Comparison of ENCODE assay signal across 9 cellular contexts in the genomic region with DNA sequence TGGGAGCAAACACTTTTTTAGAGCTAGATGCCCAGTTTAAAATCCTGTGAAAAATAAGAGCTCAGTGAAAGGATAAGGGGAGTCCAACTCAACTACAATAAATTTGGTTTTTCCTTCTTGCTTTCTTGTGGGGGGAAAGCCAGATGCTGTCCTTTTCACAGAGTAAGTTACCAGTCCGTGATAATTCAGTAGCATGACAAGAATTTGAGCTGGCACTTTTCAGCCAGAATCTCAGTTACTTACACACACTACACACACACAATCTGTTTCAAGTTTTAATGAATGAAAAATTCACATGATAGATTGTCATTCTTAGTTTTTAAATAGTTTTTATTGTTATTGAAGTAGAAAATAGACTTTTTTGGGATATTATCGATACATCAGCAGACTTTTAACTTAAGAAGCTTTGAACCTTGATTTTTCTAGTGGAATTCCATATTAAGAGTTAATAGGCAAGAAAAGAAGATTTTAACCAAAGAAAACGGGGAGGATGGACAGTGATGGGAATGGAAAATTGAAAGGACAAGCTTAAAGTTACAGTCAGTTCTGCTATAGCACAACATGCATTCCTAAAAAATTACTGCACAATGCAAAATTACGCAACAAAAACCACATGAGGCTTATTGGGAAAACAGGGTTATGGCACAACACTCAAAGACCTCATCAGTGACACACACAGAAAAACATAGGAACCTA. TPM values are rescaled to one million over a fixed set of nuclear protein-coding genes. Genes with fewer than 3 reads are reported as not detected.
DNase-seq lines count a peak whose midpoint lies in the region; ATAC-seq and TF ChIP-seq lines count a peak whose summit lies in the region.
"Had no signal": no experiment of that assay in that cellular context is flagged by ENCODE, and none has a peak within 500 bp of the region (broad histone marks: within the 10 kb centered on the region; RNA-seq: fewer than 3 reads in every experiment).

No MANE protein-coding gene starts in this region.

- ATAC-seq in CD4-positive, CD25-positive, alpha-beta regulatory T cell (ENCODE audit: low read depth in 2 of 2) = no peak

- peak overlapping the region; percentile 79 to 96 (median 92) for H3K27ac Mint-ChIP-seq in CD4-positive, CD25-positive, alpha-beta regulatory T cell

- no peak overlapping the region for H3K4ac ChIP-seq in neuronal stem cell (ENCODE audit: low read length)

- peaks cover 93% of the 10 kb centered on the region for H3K4me1 ChIP-seq in CD4-positive, CD25-positive, alpha-beta regulatory T cell (ENCODE audit: control insufficient read depth, insufficient read depth, low read length, poor library complexity, severe bottlenecking)
- peaks cover 68% of the 10 kb centered on the region for H3K4me1 ChIP-seq in effector memory CD4-positive, alpha-beta T cell (ENCODE audit: control insufficient read depth, insufficient read depth, low read length, poor library complexity, severe bottlenecking)
- peaks cover 16 to 32% of the 10 kb centered on the region in 2 donors for H3K4me1 ChIP-seq in neuronal stem cell (ENCODE audit: control insufficient read depth in 2 of 2, insufficient read depth in 1 of 2, low read depth in 1 of 2, low read length in 2 of 2)
- H3K4me1 ChIP-seq in OCI-LY7 (ENCODE audit: insufficient read depth, low read length, poor library complexity, severe bottlenecking) = no peaks in the 10 kb centered on the region

- no peak overlapping the region for H3K23ac ChIP-seq in neuronal stem cell (ENCODE audit: low read depth, low read length, poor library complexity)

- H4K8ac ChIP-seq in neuronal stem cell (ENCODE audit: low read depth, low read length) = no peak overlapping the region

- POLR2A ChIA-PET in OCI-LY7 (lab: Charles Lee) = interaction anchor here (0.8 to 1.0 kb wide), 2 partner anchors 9 to 15 kb away, joined by 3 to 4 read pairs; no protein-coding TSS in a partner anchor

- no CpG with 5 or more reads among the region's 4 CpGs for WGBS in neuronal stem cell (ENCODE audit: extremely low coverage in 2 of 2, insufficient read length in 2 of 2, insufficient replicate concordance in 1 of 2), 2 donors

- intact Hi-C loops in OCI-LY7 (cut with micrococcal nuclease; ENCODE audit: unreplicated experiment) = no loop called here

- H3K18ac ChIP-seq in neuronal stem cell (ENCODE audit: low read length) = no peak overlapping the region

- H3K4me2 ChIP-seq in neuronal stem cell (ENCODE audit: insufficient read depth, low read length, poor library complexity, severe bottlenecking) = no peak overlapping the region
- no peak overlapping the region for H3K4me2 ChIP-seq in OCI-LY7 (ENCODE audit: low read length)

- H3K27me3 Mint-ChIP-seq in CD4-positive, CD25-positive, alpha-beta regulatory T cell = no peaks in the 10 kb centered on the region
- H3K27me3 Mint-ChIP-seq: activated CD4-positive, alpha-beta T cell treated with anti-CD3 and anti-CD28 coated beads, Interleukin-2, amount 10 ng/mL, durations not matched to agents 24 days and 14 days had no signal

- H3K9me3 Mint-ChIP-seq in CD4-positive, CD25-positive, alpha-beta regulatory T cell = no peaks in the 10 kb centered on the region
- H3K9me3 Mint-ChIP-seq: activated CD4-positive, alpha-beta T cell treated with anti-CD3 and anti-CD28 coated beads, Interleukin-2, amount 10 ng/mL, durations not matched to agents 24 days and 14 days had no signal

- H2BK15ac ChIP-seq in neuronal stem cell (ENCODE audit: low read length) = peak overlapping the region; percentile 24

- no peak for DNase-seq in CD4-positive, CD25-positive, alpha-beta regulatory T cell
- peak; percentile 81 for DNase-seq in NB4 (ENCODE audit: low read depth)
- no peak for DNase-seq in effector memory CD4-positive, alpha-beta T cell
- DNase-seq in neuronal stem cell (ENCODE audit: low spot score) = no peak
- no peak for DNase-seq in putamen (ENCODE audit: low spot score)
- no peak for DNase-seq in OCI-LY7 (ENCODE audit: low spot score)
- no peak for DNase-seq in DMS53 treated with DMSO at 0.1 percent for 48 hours (lab: John Stamatoyannopoulos, UW; ENCODE audit: unreplicated experiment)
- DNase-seq in NCI-H774 (lab: John Stamatoyannopoulos, UW) = no peak
- DNase-seq: activated CD4-positive, alpha-beta T cell treated with anti-CD3 and anti-CD28 coated beads, Interleukin-2, amount 10 ng/mL, durations not matched to agents 24 days and 14 days had no signal

- H3K14ac ChIP-seq in neuronal stem cell (ENCODE audit: low read length) = no peak overlapping the region

- no peaks in the 10 kb centered on the region; the same call in 1 of the 2 replicates for H4K20me1 ChIP-seq in OCI-LY7 (ENCODE audit: insufficient read depth, low read length)

- no peaks in the 10 kb centered on the region for H3K9me3 ChIP-seq in CD4-positive, CD25-positive, alpha-beta regulatory T cell (ENCODE audit: control insufficient read depth in 2 of 2, low read length in 2 of 2)
- H3K9me3 ChIP-seq in effector memory CD4-positive, alpha-beta T cell (ENCODE audit: control insufficient read depth, low read length) = no peaks in the 10 kb centered on the region
- H3K9me3 ChIP-seq in neuronal stem cell (replicated peaks in 1 of 2; ENCODE audit: control insufficient read depth in 2 of 2, insufficient read depth in 1 of 2, low read depth in 1 of 2, low read length in 2 of 2) (peaks cover 0 to 3% of the 10 kb centered on the region in 2 donors), OCI-LY7 (ENCODE audit: low read length) (no peaks in the 10 kb centered on the region)

- H2BK5ac ChIP-seq in neuronal stem cell (ENCODE audit: low read length) = no peak overlapping the region

- peaks cover 3% of the 10 kb centered on the region for H3K79me1 ChIP-seq in neuronal stem cell (ENCODE audit: low read depth, low read length)

- H3K4me3 Mint-ChIP-seq in CD4-positive, CD25-positive, alpha-beta regulatory T cell = peak overlapping the region; percentile 51 to 87 (median 75)
- H3K4me3 Mint-ChIP-seq: activated CD4-positive, alpha-beta T cell treated with anti-CD3 and anti-CD28 coated beads, Interleukin-2, amount 10 ng/mL, durations not matched to agents 24 days and 14 days had no signal

- no TSS peak for BruUV-seq in OCI-LY7 (replicated peaks; lab: Mats Ljungman, UMichigan)

- no peak overlapping the region for H4K91ac ChIP-seq in neuronal stem cell (ENCODE audit: low read depth, low read length, poor library complexity)

- CTCF ChIA-PET in OCI-LY7 (lab: Charles Lee; ENCODE audit: unreplicated experiment) = no interaction called here

- H2BK12ac ChIP-seq in neuronal stem cell (ENCODE audit: low read length) = no peak overlapping the region

- H3K27me3 ChIP-seq in CD4-positive, CD25-positive, alpha-beta regulatory T cell (ENCODE audit: control insufficient read depth, insufficient read depth, low read length) = no peaks in the 10 kb centered on the region
- no peaks in the 10 kb centered on the region for H3K27me3 ChIP-seq in effector memory CD4-positive, alpha-beta T cell (replicated peaks; ENCODE audit: control insufficient read depth, insufficient read depth, low read length, poor library complexity, severe bottlenecking)
- no peaks in the 10 kb centered on the region for H3K27me3 ChIP-seq in neuronal stem cell (ENCODE audit: control insufficient read depth in 3 of 3, insufficient read depth in 3 of 3, low read depth in 1 of 3, low read length in 3 of 3)

- peaks cover 38 to 99% (median 81%) of the 10 kb centered on the region in 4 donors for H3K4me1 Mint-ChIP-seq in CD4-positive, CD25-positive, alpha-beta regulatory T cell

- no peaks in the 10 kb centered on the region for H3K79me2 ChIP-seq in OCI-LY7 (ENCODE audit: insufficient read depth, low read depth, low read length)

- H2BK120ac ChIP-seq in neuronal stem cell (ENCODE audit: low read depth, low read length) = no peak overlapping the region

- peak overlapping the region; percentile 85 for H3K4me3 ChIP-seq in CD4-positive, CD25-positive, alpha-beta regulatory T cell (ENCODE audit: low read depth, low read length)
- H3K4me3 ChIP-seq in NB4 (ENCODE audit: low read depth, low read length) (no peak overlapping the region), neuronal stem cell (ENCODE audit: low read length in 2 of 2) (no peak overlapping the region), OCI-LY7 (ENCODE audit: low read depth, low read length, poor library complexity, severe bottlenecking) (no peak overlapping the region)
- no peak overlapping the region for H3K4me3 ChIP-seq in effector memory CD4-positive, alpha-beta T cell (ENCODE audit: insufficient read depth, low read depth, low read length, poor library complexity, severe bottlenecking)

- peak overlapping the region; percentile 70 for H3K27ac ChIP-seq in CD4-positive, CD25-positive, alpha-beta regulatory T cell (ENCODE audit: insufficient read depth, low read length, poor library complexity, severe bottlenecking)
- H3K27ac ChIP-seq in effector memory CD4-positive, alpha-beta T cell (ENCODE audit: insufficient read depth, low read length, poor library complexity, severe bottlenecking) = peak overlapping the region; percentile 2
- H3K27ac ChIP-seq in neuronal stem cell (replicated peaks; ENCODE audit: low read length) (no peak overlapping the region), OCI-LY7 (ENCODE audit: low read depth, low read length, poor library complexity, severe bottlenecking) (no peak overlapping the region)

- H2AFZ ChIP-seq in neuronal stem cell (ENCODE audit: low read length) (no peak overlapping the region), OCI-LY7 (ENCODE audit: low read length) (no peak overlapping the region)

- H2AK5ac ChIP-seq in neuronal stem cell (ENCODE audit: low read depth, low read length) = no peak overlapping the region

- TF ChIP-seq POLR2A in NB4 (IDR thresholded peaks at IDR 0.05; ENCODE audit: extremely low read depth, insufficient read length) = no peak

- peaks cover 34% of the 10 kb centered on the region for H3K36me3 ChIP-seq in CD4-positive, CD25-positive, alpha-beta regulatory T cell (ENCODE audit: control insufficient read depth, insufficient read depth, low read length)
- peaks cover 14% of the 10 kb centered on the region for H3K36me3 ChIP-seq in effector memory CD4-positive, alpha-beta T cell (ENCODE audit: control insufficient read depth, insufficient read depth, low read length)
- H3K36me3 ChIP-seq in neuronal stem cell (replicated peaks in 1 of 2; ENCODE audit: control insufficient read depth in 2 of 2, insufficient read depth in 2 of 2, low read length in 2 of 2) = peaks cover 11 to 34% of the 10 kb centered on the region in 2 donors
- H3K36me3 ChIP-seq in OCI-LY7 (ENCODE audit: insufficient read depth, low read length) = peaks cover 34% of the 10 kb centered on the region

- peaks cover 40% of the 10 kb centered on the region for H3K36me3 Mint-ChIP-seq in CD4-positive, CD25-positive, alpha-beta regulatory T cell

- H3K9ac ChIP-seq in neuronal stem cell (ENCODE audit: low read depth, low read length, poor library complexity) = no peak overlapping the region

- no peaks in the 10 kb centered on the region for H3K9me2 ChIP-seq in OCI-LY7 (ENCODE audit: insufficient read depth, low read length)

- TF ChIP-seq CTCF in NB4 (IDR thresholded peaks at IDR 0.05; ENCODE audit: low read depth, low read length) (no peak), OCI-LY7 (conservative IDR thresholded peaks at IDR 0.05; ENCODE audit: low read length) (no peak)

RNA-seq across cellular contexts. Expression of gene PSMD6, which starts 47.0 kb away (rescaled TPM):
- 86.7 TPM for total RNA-seq in CD4-positive, CD25-positive, alpha-beta regulatory T cell
- 100 to 1,000 TPM; 119 to 139 (median 124) TPM for polyA plus RNA-seq in CD4-positive, CD25-positive, alpha-beta regulatory T cell
- 96.4 TPM for polyA plus RNA-seq in neuronal stem cell (2013, experiment 1 of 2)
- polyA plus RNA-seq in neuronal stem cell (2013, experiment 2 of 2) = 98.4 TPM
- total RNA-seq in OCI-LY7 (2014; rRNA removed; shearing (Covaris generic)) = 65.2 and 74.1 TPM in 2 replicates
- total RNA-seq in OCI-LY7 (2022) = 93.6 and 106 TPM in 2 replicates

Comparison
In these comparisons a context has a peak if more than half of its experiments do, and no peak if none do; other contexts are left out.
1. H3K27ac ChIP-seq: peak in CD4-positive, CD25-positive, alpha-beta regulatory T cell (single experiment) and effector memory CD4-positive, alpha-beta T cell (single experiment); none in neuronal stem cell (single experiment) and OCI-LY7 (single experiment).